Comparison of ENCODE assay signal across 19 cellular contexts in the genomic region with DNA sequence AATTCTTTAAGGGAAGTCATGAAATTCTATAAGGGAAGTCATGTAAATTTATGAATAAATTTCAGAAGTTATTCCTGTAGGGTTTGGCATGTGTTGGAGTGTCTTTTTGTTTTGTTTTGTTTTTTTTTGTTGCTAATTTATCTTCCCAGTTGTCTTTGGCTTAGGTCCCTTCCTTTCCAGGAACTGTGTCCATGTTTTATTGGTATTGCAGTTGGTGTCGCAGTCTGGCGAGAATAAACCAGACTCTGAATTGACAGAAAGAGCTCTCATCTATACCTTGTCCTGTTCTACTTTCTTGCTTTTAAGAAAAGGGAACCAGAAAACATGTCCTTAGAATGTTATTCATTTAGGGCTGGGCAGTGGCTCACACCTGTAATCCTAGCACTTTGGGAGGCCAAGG.
"Had no signal": no experiment of that assay in that cellular context is flagged by ENCODE, and none has a peak within 500 bp of the region (broad histone marks: within the 10 kb centered on the region; RNA-seq: fewer than 3 reads in every experiment).

No MANE protein-coding gene starts in this region.

- H3K27ac Mint-ChIP-seq: endodermal cell, nephron progenitor cell had no signal

- H3K27ac ChIP-seq: colonic mucosa, sigmoid colon, skin epidermis, stomach, thoracic aorta, transverse colon had no signal

- H3K4me3 ChIP-seq: colonic mucosa, heart left ventricle, mucosa of descending colon, sigmoid colon, skin epidermis, stomach, thoracic aorta, transverse colon had no signal

- H3K36me3 ChIP-seq: colonic mucosa had no signal

- DNase-seq: colonic mucosa; dermis blood vessel endothelial cell; endodermal cell; heart left ventricle; hippocampal formation; kidney glomerular epithelial cell; mammary epithelial cell; mucosa of descending colon; nephron progenitor cell; sigmoid colon; stimulated activated CD4-positive, alpha-beta T cell treated with anti-CD3 and anti-CD28 coated beads, Interleukin-2, amount 100 ng/mL, for 24 hours; stimulated activated CD4-positive, alpha-beta T cell treated with anti-CD3 and anti-CD28 coated beads, Interleukin-4, amount 100 ng/mL, for 4 hours; stimulated activated naive CD4-positive, alpha-beta T cell; stomach; substantia nigra; transverse colon had no signal

- H3K4me1 Mint-ChIP-seq: endodermal cell had no signal

- H3K9me3 ChIP-seq: colonic mucosa, heart left ventricle, mucosa of descending colon, sigmoid colon, stomach, thoracic aorta, transverse colon had no signal

- H3K9me3 Mint-ChIP-seq: endodermal cell, nephron progenitor cell had no signal

- H3K27me3 ChIP-seq: colonic mucosa, heart left ventricle, sigmoid colon, stomach, transverse colon had no signal

- H3K4me3 Mint-ChIP-seq: endodermal cell, nephron progenitor cell had no signal

- H3K4me1 ChIP-seq: colonic mucosa, stomach, transverse colon had no signal

- ATAC-seq: heart left ventricle, left lobe of liver had no signal
